Comparison of ENCODE assay signal across 17 cellular contexts in genomic region chr15:28115871-28116270, GRCh38. TPM values are rescaled to one million over a fixed set of nuclear protein-coding genes. Genes with fewer than 3 reads are reported as not detected.
DNase-seq lines count a peak whose midpoint lies in the region.
"Had no signal": no experiment of that assay in that cellular context is flagged by ENCODE, and none has a peak within 500 bp of the region (broad histone marks: within the 10 kb centered on the region; RNA-seq: fewer than 3 reads in every experiment).

No MANE protein-coding gene starts in this region.

- CTCF ChIA-PET in activated naive CD4-positive, alpha-beta T cell treated with anti-CD3 and anti-CD28 coated beads, Interleukin-2, amount 10 ng/mL, durations not matched to agents 7 days and 5 days (lab: Charles Lee) = no interaction called here

- H3K4me3 ChIP-seq in H7 (ENCODE audit: insufficient read depth, low read depth, low read length) = no peak overlapping the region
- H3K4me3 ChIP-seq: BLaER1 treated with 17β-estradiol and CSF1 and Interleukin-3, amounts not matched to agents 10 nM and 100 nM; HAP-1 had no signal

- peaks cover 9% of the 10 kb centered on the region for H3K36me3 ChIP-seq in H7 (replicated peaks; ENCODE audit: control insufficient read depth, insufficient read depth, low read length)

- H3K9me3 Mint-ChIP-seq in activated naive CD4-positive, alpha-beta T cell treated with anti-CD3 and anti-CD28 coated beads, Interleukin-2, amount 10 ng/mL, durations not matched to agents 7 days and 5 days = no peaks in the 10 kb centered on the region
- H3K9me3 Mint-ChIP-seq: CD8-positive, alpha-beta T cell had no signal

- intact Hi-C loops in posterior vena cava (cut with DNase I) = no loop called here

- H3K4me1 Mint-ChIP-seq in activated naive CD4-positive, alpha-beta T cell treated with anti-CD3 and anti-CD28 coated beads, Interleukin-2, amount 10 ng/mL, durations not matched to agents 7 days and 5 days = peaks cover 3% of the 10 kb centered on the region
- H3K4me1 Mint-ChIP-seq: B cell had no signal

- H3K4me3 Mint-ChIP-seq in activated naive CD4-positive, alpha-beta T cell treated with anti-CD3 and anti-CD28 coated beads, Interleukin-2, amount 10 ng/mL, durations not matched to agents 7 days and 5 days = no peak overlapping the region
- H3K4me3 Mint-ChIP-seq: B cell; CD8-positive, alpha-beta T cell had no signal

- no peaks in the 10 kb centered on the region for H3K27me3 Mint-ChIP-seq in activated naive CD4-positive, alpha-beta T cell treated with anti-CD3 and anti-CD28 coated beads, Interleukin-2, amount 10 ng/mL, durations not matched to agents 7 days and 5 days
- H3K27me3 Mint-ChIP-seq: B cell had no signal

- H3K27me3 ChIP-seq in H7 (ENCODE audit: control insufficient read depth, insufficient read depth, low read length) = no peaks in the 10 kb centered on the region
- H3K27me3 ChIP-seq: BLaER1 treated with 17β-estradiol and CSF1 and Interleukin-3, amounts not matched to agents 10 nM and 100 nM had no signal

- peaks cover 17% of the 10 kb centered on the region for H3K36me3 Mint-ChIP-seq in activated naive CD4-positive, alpha-beta T cell treated with anti-CD3 and anti-CD28 coated beads, Interleukin-2, amount 10 ng/mL, durations not matched to agents 7 days and 5 days

- DNase-seq in activated naive CD4-positive, alpha-beta T cell treated with anti-CD3 and anti-CD28 coated beads, Interleukin-2, amount 10 ng/mL, durations not matched to agents 7 days and 5 days = peak; percentile 7
- no peak for DNase-seq in activated naive CD4-positive, alpha-beta T cell treated with anti-CD3 and anti-CD28 coated beads, Interleukin-2, amount 50 U/mL, for 16 hours
- peak; percentile 35 for DNase-seq in H7
- DNase-seq in islet precursor cell = peak; percentile 38
- peak; percentile 64 for DNase-seq in posterior vena cava (ENCODE audit: low spot score)
- DNase-seq in midbrain (lab: John Stamatoyannopoulos, UW) = no peak
- DNase-seq in inferior parietal cortex (ENCODE audit: extremely low spot score) = no peak
- no peak for DNase-seq in activated CD4-positive, CD25-positive, alpha-beta regulatory T cell treated with anti-CD3 and anti-CD28 coated beads, Interleukin-2, amount 50 U/mL, for 72 hours
- DNase-seq: 8988T; Calu3; CD8-positive, alpha-beta T cell; DMS79 treated with DMSO at 0.1 percent for 48 hours; GF-D8 had no signal

- no peak overlapping the region for H3K27ac Mint-ChIP-seq in activated naive CD4-positive, alpha-beta T cell treated with anti-CD3 and anti-CD28 coated beads, Interleukin-2, amount 10 ng/mL, durations not matched to agents 7 days and 5 days
- H3K27ac Mint-ChIP-seq: B cell; CD8-positive, alpha-beta T cell had no signal

RNA-seq across cellular contexts. Expression of gene OCA2, which starts 16.8 kb away (rescaled TPM):
- 0.21 and 0.37 TPM in 2 replicates for total RNA-seq in H7 (2014; rRNA removed; shearing (Covaris generic))
- 1 to 10 TPM in 1 of 2 donors, under 1 TPM in 1; 0.38 to 1.4 TPM for total RNA-seq in posterior vena cava
- total RNA-seq: Calu3; CD8-positive, alpha-beta T cell; HT-29 had no signal

Comparison
In these comparisons a context has a peak if more than half of its experiments do, and no peak if none do; other contexts are left out.
1. DNase-seq: peak in activated naive CD4-positive, alpha-beta T cell treated with anti-CD3 and anti-CD28 coated beads, Interleukin-2, amount 10 ng/mL, durations not matched to agents 7 days and 5 days (single experiment), H7 (single experiment), islet precursor cell (single experiment) and posterior vena cava (single experiment); none in activated naive CD4-positive, alpha-beta T cell treated with anti-CD3 and anti-CD28 coated beads, Interleukin-2, amount 50 U/mL, for 16 hours (single experiment), midbrain (single experiment), inferior parietal cortex (single experiment) and activated CD4-positive, CD25-positive, alpha-beta regulatory T cell treated with anti-CD3 and anti-CD28 coated beads, Interleukin-2, amount 50 U/mL, for 72 hours (single experiment).